8 cellular contexts compared by ENCODE assay signal in the genomic region with DNA sequence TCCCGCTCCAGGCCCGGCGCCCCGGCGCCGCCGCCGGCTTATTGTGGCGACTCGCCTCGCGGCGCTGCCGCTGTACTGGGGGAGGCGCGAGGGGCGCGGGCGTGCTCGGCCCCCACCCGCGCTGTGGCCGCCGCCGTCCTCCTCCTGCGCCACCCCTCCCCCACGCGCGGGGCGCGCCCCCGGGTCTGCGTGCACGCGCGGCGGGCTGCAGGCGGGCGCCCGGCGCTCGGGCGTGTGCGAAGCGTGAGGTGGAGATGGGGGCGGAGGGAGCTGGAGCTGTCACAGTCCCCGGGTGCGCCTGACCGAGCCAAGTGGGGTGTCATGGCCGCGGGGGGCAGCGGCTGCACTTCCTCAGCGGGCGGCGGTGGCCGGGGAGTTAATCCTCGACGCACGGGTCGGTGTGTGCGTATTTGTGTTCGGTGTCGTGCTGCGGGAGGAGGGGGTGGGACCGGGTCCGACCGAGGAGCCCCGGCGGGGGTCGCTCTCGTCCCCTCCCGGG. TPM values are rescaled to one million over a fixed set of nuclear protein-coding genes. Genes with fewer than 3 reads are reported as not detected.
DNase-seq lines count a peak whose midpoint lies in the region; ATAC-seq and TF ChIP-seq lines count a peak whose summit lies in the region.

No MANE protein-coding gene starts in this region.

- H3K27ac Mint-ChIP-seq in activated naive CD8-positive, alpha-beta T cell treated with anti-CD3 and anti-CD28 coated beads, Interleukin-2, amount 50 U/mL, for 24 hours = peak overlapping the region; percentile 73

- no peaks in the 10 kb centered on the region for H3K27me3 Mint-ChIP-seq in activated naive CD8-positive, alpha-beta T cell treated with anti-CD3 and anti-CD28 coated beads, Interleukin-2, amount 50 U/mL, for 24 hours

- H3F3A ChIP-seq in SU-DHL-6 (ENCODE audit: insufficient read depth) = peaks cover 10% of the 10 kb centered on the region

- no peak for TF ChIP-seq EP300 in transverse colon (IDR thresholded peaks at IDR 0.05; ENCODE audit: low read depth)

- H3K4me1 Mint-ChIP-seq in activated naive CD8-positive, alpha-beta T cell treated with anti-CD3 and anti-CD28 coated beads, Interleukin-2, amount 50 U/mL, for 24 hours = peaks cover 56% of the 10 kb centered on the region

- no peaks in the 10 kb centered on the region for H3K9me3 Mint-ChIP-seq in activated naive CD8-positive, alpha-beta T cell treated with anti-CD3 and anti-CD28 coated beads, Interleukin-2, amount 50 U/mL, for 24 hours

- peak; percentile 62 for TF ChIP-seq POLR2A in transverse colon (IDR thresholded peaks at IDR 0.05)

- H4K20me1 ChIP-seq in KMS-11 (ENCODE audit: insufficient read depth) (peaks cover 10% of the 10 kb centered on the region; the same call in 1 of the 2 replicates), SU-DHL-6 (ENCODE audit: low read depth, low read length) (peaks cover 31% of the 10 kb centered on the region; the same call in 1 of the 2 replicates)

- no peaks in the 10 kb centered on the region for H3K9me2 ChIP-seq in SU-DHL-6 (replicated peaks; ENCODE audit: insufficient read depth, low read length)

- peak overlapping the region; percentile 82 for H3K4me3 Mint-ChIP-seq in activated naive CD8-positive, alpha-beta T cell treated with anti-CD3 and anti-CD28 coated beads, Interleukin-2, amount 50 U/mL, for 24 hours

- peaks cover 11% of the 10 kb centered on the region for H3K36me3 Mint-ChIP-seq in activated naive CD8-positive, alpha-beta T cell treated with anti-CD3 and anti-CD28 coated beads, Interleukin-2, amount 50 U/mL, for 24 hours (ENCODE audit: low read depth)

- H3K36me3 ChIP-seq in KMS-11 (ENCODE audit: insufficient read depth) = no peaks in the 10 kb centered on the region
- H3K36me3 ChIP-seq in SU-DHL-6 (ENCODE audit: low read length) = no peaks in the 10 kb centered on the region
- H3K36me3 ChIP-seq in heart right ventricle = no peaks in the 10 kb centered on the region
- no peaks in the 10 kb centered on the region for H3K36me3 ChIP-seq in transverse colon

- WGBS in heart right ventricle, 2 donors = 0% methylated on average over 44 to 72 of the region's 72 CpGs
- WGBS in transverse colon (ENCODE audit: low coverage in 1 of 2), 2 donors = 1% methylated on average over 27 of the region's 72 CpGs; no CpG with 5 or more reads in 1 of the 2 donors

- H3K9me3 ChIP-seq in SU-DHL-6 (ENCODE audit: insufficient read depth, low read length) = no peaks in the 10 kb centered on the region
- H3K9me3 ChIP-seq in heart right ventricle = no peaks in the 10 kb centered on the region
- no peaks in the 10 kb centered on the region for H3K9me3 ChIP-seq in transverse colon

- H3K4me2 ChIP-seq in KMS-11 (peak overlapping the region; percentile 96; the same call in 1 of the 2 replicates), SU-DHL-6 (ENCODE audit: low read depth, low read length, poor library complexity, severe bottlenecking) (peak overlapping the region; percentile 99)

- peak overlapping the region; percentile 49; the same call in 1 of the 2 replicates for H3K9ac ChIP-seq in KMS-11
- peak overlapping the region; percentile 84 for H3K9ac ChIP-seq in SU-DHL-6 (ENCODE audit: low read length)

- DNase-seq in G401 (ENCODE audit: low spot score) (peak; percentile 66), heart right ventricle (peak; percentile 85 to 87), posterior cingulate gyrus (peak; percentile 64 to 98 (median 77)), transverse colon (peak; percentile 90)
- peak; percentile 87 for DNase-seq in activated naive CD8-positive, alpha-beta T cell treated with anti-CD3 and anti-CD28 coated beads, Interleukin-2, amount 50 U/mL, for 24 hours

- H2AFZ ChIP-seq in KMS-11 (ENCODE audit: low read depth) (peak overlapping the region; percentile 43), SU-DHL-6 (ENCODE audit: low read depth, low read length, severe bottlenecking) (no peak overlapping the region)

- no peak for TF ChIP-seq CTCF in KMS-11 (conservative IDR thresholded peaks at IDR 0.05; ENCODE audit: low read depth, low read length)
- no peak for TF ChIP-seq CTCF in SU-DHL-6 (IDR thresholded peaks at IDR 0.05; ENCODE audit: insufficient read depth, low read length, poor library complexity, severe bottlenecking)
- TF ChIP-seq CTCF in heart right ventricle (IDR thresholded peaks at IDR 0.05) = no peak
- TF ChIP-seq CTCF in transverse colon (IDR thresholded peaks at IDR 0.05) = peak in 1 of 5 experiments; percentile 20

- H3K27me3 ChIP-seq in KMS-11 (ENCODE audit: insufficient read depth, low read depth) = no peaks in the 10 kb centered on the region
- no peaks in the 10 kb centered on the region for H3K27me3 ChIP-seq in SU-DHL-6 (ENCODE audit: low read length)
- H3K27me3 ChIP-seq in heart right ventricle = no peaks in the 10 kb centered on the region
- no peaks in the 10 kb centered on the region for H3K27me3 ChIP-seq in transverse colon

- H3K4me1 ChIP-seq in KMS-11 (ENCODE audit: low read depth, poor library complexity, severe bottlenecking) = peaks cover 55% of the 10 kb centered on the region
- peaks cover 3 to 65% (median 54%) of the 10 kb centered on the region in 9 donors for H3K4me1 ChIP-seq in heart right ventricle
- peaks cover 23 to 46% (median 39%) of the 10 kb centered on the region in 4 donors for H3K4me1 ChIP-seq in transverse colon

- H3K79me2 ChIP-seq in KMS-11 (ENCODE audit: insufficient read depth, low read depth) (peaks cover 49% of the 10 kb centered on the region), SU-DHL-6 (ENCODE audit: insufficient read depth, low read length) (peaks cover 51% of the 10 kb centered on the region)

- intact Hi-C loops in heart right ventricle (cut with DNase I) (loop anchor here in 7 of 10 donors (5.0 to 10.0 kb wide), 9 partner anchors 65 to 458 kb away; partner anchors contain the start of gene TM9SF3 (in 4 of the 7)), posterior cingulate gyrus (cut with DNase I) (loop anchor here (1.0 to 5.0 kb wide), 5 partner anchors 40 to 435 kb away; partner anchors contain the start of gene TM9SF3), transverse colon (cut with DNase I; ENCODE audit: low total_unique reads) (loop anchor here (10.0 kb wide), 1 partner anchor 458 kb away; no protein-coding TSS in a partner anchor)

- ATAC-seq in GM21737 (IDR thresholded peaks at IDR 0.05; ENCODE audit: unreplicated experiment) (peak; percentile 58), heart right ventricle (peak; percentile 70 to 87 (median 80))
- ATAC-seq in activated naive CD8-positive, alpha-beta T cell treated with anti-CD3 and anti-CD28 coated beads, Interleukin-2, amount 50 U/mL, for 24 hours = peak; percentile 78

- in situ Hi-C loops in G401 (cut with HindIII; ENCODE audit: low sequenced_read_pairs) (no loop called here), transverse colon (cut with MboI; ENCODE audit: low pct_ligation_motif_present in 1 of 4, low pct_unique_long_range_greater_than_20kb in 1 of 4, low sequenced_read_pairs in 3 of 4) (loop anchor here in 1 of 4 donors (25.0 kb wide), 1 partner anchor 195 kb away; no protein-coding TSS in a partner anchor)

- H3K27ac ChIP-seq in KMS-11 (peak overlapping the region; percentile 32; the same call in 1 of the 2 replicates), SU-DHL-6 (ENCODE audit: low read depth, low read length) (peak overlapping the region; percentile 90), heart right ventricle (peak overlapping the region; percentile 92 to 99 (median 95)), transverse colon (peak overlapping the region; percentile 94 to 98 (median 97))

- H3K4me3 ChIP-seq in KMS-11 (IDR thresholded peaks at IDR 0.05; ENCODE audit: insufficient read depth, low read depth, low read length) (no peak overlapping the region), SU-DHL-6 (ENCODE audit: insufficient read depth, low read length, poor library complexity, severe bottlenecking) (peak overlapping the region; percentile 89), heart right ventricle (peak overlapping the region; percentile 77 to 97 (median 92)), transverse colon (peak overlapping the region; percentile 73 to 99 (median 92))

RNA-seq across cellular contexts. Expression of gene LCOR, which starts 0.7 kb away (rescaled TPM):
- 6.6 and 56.5 TPM in 2 replicates for total RNA-seq in G401 (2014; rRNA removed; shearing (Covaris generic))
- total RNA-seq in heart right ventricle (10 to 100 TPM; 18.8 to 28.8 (median 24.3) TPM), transverse colon (10 to 100 TPM; 47.2 to 86.4 (median 60.0) TPM)
- polyA plus RNA-seq in heart right ventricle = 1 to 10 TPM; 1.6 to 4.8 TPM

Comparison
In these comparisons a context has a peak if more than half of its experiments do, and no peak if none do; other contexts are left out.
1. H3K27ac ChIP-seq: peak in every context shown above with its lines; median percentile 97 in transverse colon; 95 in heart right ventricle; 90 in SU-DHL-6; 32 in KMS-11.